In genomic region chr6:1986454-1987243, GRCh38 we compare ENCODE assay signal across 25 cellular contexts.
DNase-seq lines count a peak whose midpoint lies in the region; ATAC-seq and TF ChIP-seq lines count a peak whose summit lies in the region.
"Had no signal": no experiment of that assay in that cellular context is flagged by ENCODE, and none has a peak within 500 bp of the region (broad histone marks: within the 10 kb centered on the region; RNA-seq: fewer than 3 reads in every experiment).

No MANE protein-coding gene starts in this region.

- H3K4me1 ChIP-seq in SK-N-SH (ENCODE audit: control insufficient read depth in 1 of 2, insufficient read depth in 2 of 2, low read depth in 1 of 2, low read length in 1 of 2): peaks cover 5 to 12% of the 10 kb centered on the region in 2 experiments
- H3K4me1 ChIP-seq: prostate gland, vagina had no signal

- H3K9me3 ChIP-seq in SK-N-SH: no peaks in the 10 kb centered on the region
- H3K9me3 ChIP-seq: prostate gland, vagina had no signal

- peak; percentile 41 for ATAC-seq in HG03159 (IDR thresholded peaks at IDR 0.05; ENCODE audit: unreplicated experiment)
- no peak for ATAC-seq in GM21515 (IDR thresholded peaks at IDR 0.05; ENCODE audit: unreplicated experiment)
- ATAC-seq: activated naive CD8-positive, alpha-beta T cell treated with anti-CD3 and anti-CD28 coated beads, Interleukin-2, amount 50 U/mL, for 24 hours; GM12878; HCT116; mucosa of descending colon; stimulated activated effector memory CD8-positive, alpha-beta T cell treated with anti-CD3 and anti-CD28 coated beads, Interleukin-12 subunit alpha, Interleukin-12 subunit beta, amount 100 ng/mL, for 72 hours had no signal

- H3K27me3 ChIP-seq in SK-N-SH (ENCODE audit: insufficient read depth): no peaks in the 10 kb centered on the region
- H3K27me3 ChIP-seq: hepatocyte, vagina had no signal

- no peak overlapping the region for H3K4me3 ChIP-seq in SK-N-SH (ENCODE audit: low read depth in 2 of 2, low read length in 1 of 2)
- H3K4me3 ChIP-seq: GM12878, hepatocyte, mucosa of descending colon, prostate gland, vagina had no signal

- TF ChIP-seq RAD21 in SK-N-SH (IDR thresholded peaks at IDR 0.05; ENCODE audit: low read length): no peak

- TF ChIP-seq CTCF in SK-N-SH (IDR thresholded peaks at IDR 0.05): no peak

- WGBS in SK-N-SH (ENCODE audit: low lambda C conversion rate): 45% methylated on average over 1 of the region's 1 CpG

- no peaks in the 10 kb centered on the region for H3F3A ChIP-seq in SK-N-SH (replicated peaks; ENCODE audit: insufficient read depth)

- no peak for DNase-seq in SK-N-SH
- DNase-seq in fibroblast of peridontal ligament (ENCODE audit: extremely low read depth): peak; percentile 24
- peak; percentile 40 for DNase-seq in smooth muscle cell of the brain vasculature (ENCODE audit: low read depth, low spot score)
- DNase-seq in T-helper 2 cell: no peak
- DNase-seq in KBM-7: no peak
- DNase-seq: activated B cell treated with CpG ODN at 0.5 μM for 24 hours; activated CD4-positive, alpha-beta memory T cell treated with anti-CD3 and anti-CD28 coated beads for 36 hours; activated effector memory CD4-positive, alpha-beta T cell treated with anti-CD3 and anti-CD28 coated beads, Interleukin-2, amount 50 U/mL, for 16 hours; activated naive CD8-positive, alpha-beta T cell treated with anti-CD3 and anti-CD28 coated beads, Interleukin-2, amount 50 U/mL, for 24 hours; caudate nucleus; CD4-positive, alpha-beta T cell; DMS153; mucosa of descending colon; NCI-H1105 treated with DMSO at 0.1 percent for 48 hours; NCI-H2107; NCI-H524; stimulated activated CD4-positive, alpha-beta T cell treated with anti-CD3 and anti-CD28 coated beads, Interleukin-1b, Interleukin-23, amount 100 ng/mL, for 48 hours had no signal

- in situ Hi-C loops in KBM-7 (cut with MboI; ENCODE audit: low pct_unique_long_range_greater_than_20kb, low sequenced_read_pairs): no loop called here

- peak in 1 of 2 experiments; percentile 46; a peak in 1 of 4 replicates for TF ChIP-seq EP300 in SK-N-SH (IDR thresholded peaks at IDR 0.05; ENCODE audit: borderline replicate concordance in 1 of 2, low read depth in 1 of 2, low read length in 1 of 2)

- H3K9ac ChIP-seq in SK-N-SH: no peak overlapping the region

- no peak overlapping the region; the same call in 1 of the 2 replicates for H3K4me2 ChIP-seq in SK-N-SH
- H3K4me2 ChIP-seq: hepatocyte had no signal

- H3K36me3 ChIP-seq in SK-N-SH (replicated peaks in 1 of 2; ENCODE audit: control insufficient read depth in 1 of 2, insufficient read depth in 2 of 2, low read length in 1 of 2): no peaks in the 10 kb centered on the region
- H3K36me3 ChIP-seq: prostate gland, vagina had no signal

- CTCF ChIA-PET in SK-N-SH (lab: Yijun Ruan, JAX): interaction anchor here (0.9 to 1.0 kb wide), 2 partner anchors 33 to 390 kb away, joined by 3 to 4 read pairs; no protein-coding TSS in a partner anchor

- H3K79me2 ChIP-seq in SK-N-SH (ENCODE audit: insufficient read depth): no peaks in the 10 kb centered on the region
- H3K79me2 ChIP-seq: hepatocyte had no signal

- H3K9me2 ChIP-seq in SK-N-SH: no peaks in the 10 kb centered on the region

- POLR2A ChIA-PET in SK-N-SH (lab: Yijun Ruan, JAX): no interaction called here

- no peak overlapping the region for H2AFZ ChIP-seq in SK-N-SH (ENCODE audit: low read depth)
- H2AFZ ChIP-seq: hepatocyte had no signal

- peak overlapping the region; percentile 39 to 41; a peak in 2 of 4 replicates for H3K27ac ChIP-seq in SK-N-SH (ENCODE audit: low read depth in 2 of 2, low read length in 1 of 2)
- H3K27ac ChIP-seq: hepatocyte, prostate gland, vagina had no signal

- no peaks in the 10 kb centered on the region for H4K20me1 ChIP-seq in SK-N-SH (ENCODE audit: insufficient read depth)

TF ChIP-seq in SK-N-SH, 30 proteins besides CTCF, POLR2A, EP300 and RAD21:
- TF ChIP-seq PBX3 (IDR thresholded peaks at IDR 0.05): peak; percentile 79
- TF ChIP-seq USF2 (IDR thresholded peaks at IDR 0.05; ENCODE audit: borderline replicate concordance, low read depth, low read length): no peak
- TF ChIP-seq POLR2AphosphoS5 (IDR thresholded peaks at IDR 0.05; ENCODE audit: low read depth, low read length): peak; percentile 30; the same call in 1 of the 2 replicates
- peak; percentile 22; the same call in 1 of the 2 replicates for TF ChIP-seq NFIC (IDR thresholded peaks at IDR 0.05; ENCODE audit: borderline replicate concordance)
- TF ChIP-seq TCF12 (IDR thresholded peaks at IDR 0.05): peak; percentile 62
- no peak for TF ChIP-seq SIN3A (IDR thresholded peaks at IDR 0.05; ENCODE audit: borderline replicate concordance, low read depth, low read length)
- TF ChIP-seq JUND (IDR thresholded peaks at IDR 0.05): peak; percentile 42; the same call in 1 of the 2 replicates

Comparison
In these comparisons a context has a peak if more than half of its experiments do, and no peak if none do; other contexts are left out.
1. DNase-seq: peak in fibroblast of peridontal ligament (single experiment) and smooth muscle cell of the brain vasculature (single experiment); none in SK-N-SH (single experiment), T-helper 2 cell (0 of 5) and KBM-7 (single experiment).